15 cellular contexts compared by ENCODE assay signal in the genomic region with DNA sequence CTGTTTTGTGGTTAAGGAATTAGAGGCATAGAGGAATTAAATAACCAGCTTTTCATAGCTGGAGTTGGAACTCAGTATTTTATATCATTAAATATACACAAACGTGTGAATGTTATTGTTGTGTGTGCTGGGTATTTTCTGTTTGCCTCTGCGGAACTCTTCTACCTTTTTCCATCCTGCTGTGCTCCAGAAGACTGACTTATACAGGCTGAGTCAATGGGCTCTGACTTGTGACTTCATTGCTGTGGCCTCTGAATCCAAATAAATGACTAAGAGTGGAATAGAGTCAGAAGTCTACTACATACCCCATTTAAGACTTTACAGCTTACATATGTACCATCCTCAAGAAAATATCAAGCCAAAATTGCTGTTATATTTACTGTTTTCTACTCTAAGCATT. TPM values are rescaled to one million over a fixed set of nuclear protein-coding genes. Genes with fewer than 3 reads are reported as not detected.
DNase-seq lines count a peak whose midpoint lies in the region; ATAC-seq, FAIRE-seq and TF ChIP-seq lines count a peak whose summit lies in the region.
"Had no signal": no experiment of that assay in that cellular context is flagged by ENCODE, and none has a peak within 500 bp of the region (broad histone marks: within the 10 kb centered on the region; RNA-seq: fewer than 3 reads in every experiment).

No MANE protein-coding gene starts in this region.

- peaks cover 100% of the 10 kb centered on the region for H3K79me2 ChIP-seq in endothelial cell of umbilical vein (ENCODE audit: control insufficient read depth, insufficient read depth, low read length)

- TF ChIP-seq POLR2A in endothelial cell of umbilical vein (IDR thresholded peaks at IDR 0.05; ENCODE audit: low read depth, low read length), result no peak

- no peak overlapping the region for H2AFZ ChIP-seq in endothelial cell of umbilical vein (ENCODE audit: low read depth, low read length)

- no TSS peak for BruUV-seq in Panc1 (replicated peaks; lab: Mats Ljungman, UMichigan)
- no TSS peak for BruUV-seq in endothelial cell of umbilical vein (replicated peaks; lab: Mats Ljungman, UMichigan)

- no peaks in the 10 kb centered on the region for H3K9me1 ChIP-seq in endothelial cell of umbilical vein (replicated peaks; ENCODE audit: control insufficient read depth, extremely low read depth, insufficient read depth, low read length)

- H3K4me2 ChIP-seq in endothelial cell of umbilical vein (ENCODE audit: insufficient read depth, low read length), result peak overlapping the region; percentile 31

- H3K36me3 ChIP-seq in Panc1 (ENCODE audit: control insufficient read depth, insufficient read depth, low read length), result no peaks in the 10 kb centered on the region
- H3K36me3 ChIP-seq in endothelial cell of umbilical vein (ENCODE audit: control insufficient read depth in 2 of 2, extremely low read depth in 1 of 2, insufficient read depth in 2 of 2, low read length in 2 of 2), result no peaks in the 10 kb centered on the region
- H3K36me3 ChIP-seq: neutrophil had no signal

- H3K4me3 ChIP-seq in Panc1 (ENCODE audit: low read depth in 2 of 2, low read length in 2 of 2), result no peak overlapping the region
- H3K4me3 ChIP-seq in endothelial cell of umbilical vein (replicated peaks in 1 of 3; ENCODE audit: insufficient read depth in 1 of 3, low read depth in 1 of 3, low read length in 3 of 3), result no peak overlapping the region

- TF ChIP-seq CTCF in Panc1 (IDR thresholded peaks at IDR 0.05) (no peak), endothelial cell of umbilical vein (IDR thresholded peaks at IDR 0.05; ENCODE audit: extremely low read depth in 1 of 2, insufficient read depth in 1 of 2, low read depth in 1 of 2, low read length in 2 of 2) (no peak), progenitor cell of endocrine pancreas (IDR thresholded peaks at IDR 0.05; ENCODE audit: unreplicated experiment) (no peak)

- dilution Hi-C loops in endothelial cell of umbilical vein (cut with MboI; ENCODE audit: extremely low pct_ligation_motif_present, low sequenced_read_pairs), result no loop called here

- H3K9ac ChIP-seq in endothelial cell of umbilical vein (replicated peaks; ENCODE audit: extremely low read depth, insufficient read depth, low read length), result no peak overlapping the region

- POLR2A ChIA-PET in Panc1 (lab: Charles Lee) (no interaction called here), endothelial cell of umbilical vein (lab: Charles Lee) (no interaction called here)

- DNase-seq in DMS53 (lab: John Stamatoyannopoulos, UW) (peak; percentile 3), DMS53 treated with DMSO at 0.1 percent for 48 hours (lab: John Stamatoyannopoulos, UW; ENCODE audit: unreplicated experiment) (no peak), Panc1 (ENCODE audit: low read depth, low spot score) (peak; percentile 80), endothelial cell of umbilical vein (ENCODE audit: low read depth, low spot score) (peak; percentile 23), progenitor cell of endocrine pancreas (ENCODE audit: low spot score, unreplicated experiment) (no peak), NCI-H345 treated with DMSO at 0.1 percent for 48 hours (lab: John Stamatoyannopoulos, UW; ENCODE audit: unreplicated experiment) (no peak)
- no peak for DNase-seq in activated naive CD4-positive, alpha-beta T cell (lab: John Stamatoyannopoulos, UW)
- DNase-seq: DND-41, foreskin melanocyte, NCI-H1417 treated with DMSO at 0.1 percent for 48 hours, NCI-H82 had no signal

- no peak for FAIRE-seq in endothelial cell of umbilical vein (lab: Jason Lieb, UNC)

- intact Hi-C loops in Panc1 (cut with micrococcal nuclease; ENCODE audit: unreplicated experiment) (loop anchor here (10.0 kb wide), 1 partner anchor 63 kb away; no protein-coding TSS in a partner anchor), endothelial cell of umbilical vein (cut with micrococcal nuclease) (no loop called here)

- H3K4me3 Mint-ChIP-seq in progenitor cell of endocrine pancreas (ENCODE audit: low read depth), result no peak overlapping the region
- H3K4me3 Mint-ChIP-seq: stimulated activated memory B cell treated with anti-CD40 and anti-IgM and Interleukin-4, amounts not matched to agents 10 μg/mL and 1 μg/mL and 100 μg/mL, for 72 hours had no signal

- no peaks in the 10 kb centered on the region for H3K9me3 ChIP-seq in Panc1 (ENCODE audit: control insufficient read depth, insufficient read depth, low read depth, low read length)
- H3K9me3 ChIP-seq in endothelial cell of umbilical vein (replicated peaks; ENCODE audit: control insufficient read depth, insufficient read depth, low read length), result no peaks in the 10 kb centered on the region
- H3K9me3 ChIP-seq: neutrophil had no signal

- H3K4me1 ChIP-seq in Panc1 (ENCODE audit: control insufficient read depth, insufficient read depth, low read length), result peaks cover 17% of the 10 kb centered on the region
- peaks cover 7% of the 10 kb centered on the region for H3K4me1 ChIP-seq in endothelial cell of umbilical vein (ENCODE audit: control insufficient read depth, extremely low read depth, insufficient read depth, low read length)

- peak overlapping the region; percentile 91 for H3K27ac Mint-ChIP-seq in progenitor cell of endocrine pancreas
- H3K27ac Mint-ChIP-seq: stimulated activated memory B cell treated with anti-CD40 and anti-IgM and Interleukin-4, amounts not matched to agents 10 μg/mL and 1 μg/mL and 100 μg/mL, for 72 hours had no signal

- no peaks in the 10 kb centered on the region for H3K27me3 Mint-ChIP-seq in progenitor cell of endocrine pancreas
- H3K27me3 Mint-ChIP-seq: stimulated activated memory B cell treated with anti-CD40 and anti-IgM and Interleukin-4, amounts not matched to agents 10 μg/mL and 1 μg/mL and 100 μg/mL, for 72 hours had no signal

- H3K4me1 Mint-ChIP-seq in progenitor cell of endocrine pancreas (ENCODE audit: low read depth), result peaks cover 23% of the 10 kb centered on the region

- H3K36me3 Mint-ChIP-seq in progenitor cell of endocrine pancreas (ENCODE audit: insufficient read depth), result peaks cover 1% of the 10 kb centered on the region

- no peaks in the 10 kb centered on the region for H3K27me3 ChIP-seq in Panc1 (ENCODE audit: control insufficient read depth, insufficient read depth, low read length)
- no peaks in the 10 kb centered on the region for H3K27me3 ChIP-seq in endothelial cell of umbilical vein (ENCODE audit: control insufficient read depth in 2 of 2, insufficient read depth in 2 of 2, low read length in 2 of 2)
- H3K27me3 ChIP-seq: neutrophil had no signal

- CTCF ChIA-PET in Panc1 (lab: Charles Lee), result interaction anchor here (0.7 kb wide), 1 partner anchor 7 kb away, joined by 3 read pairs; no protein-coding TSS in a partner anchor
- CTCF ChIA-PET in endothelial cell of umbilical vein (lab: Charles Lee), result interaction anchor here (0.6 kb wide), 1 partner anchor 763 kb away, joined by 3 read pairs; no protein-coding TSS in a partner anchor

- peaks cover 53% of the 10 kb centered on the region for H4K20me1 ChIP-seq in endothelial cell of umbilical vein (replicated peaks; ENCODE audit: control insufficient read depth, extremely low read depth, insufficient read depth, low read length)

- H3K27ac ChIP-seq in Panc1 (ENCODE audit: low read length) (no peak overlapping the region), endothelial cell of umbilical vein (ENCODE audit: insufficient read depth, low read depth, low read length) (no peak overlapping the region)
- H3K27ac ChIP-seq: 22Rv1, neutrophil had no signal

- H3K9me3 Mint-ChIP-seq in progenitor cell of endocrine pancreas (ENCODE audit: low read depth), result no peaks in the 10 kb centered on the region
- H3K9me3 Mint-ChIP-seq: stimulated activated memory B cell treated with anti-CD40 and anti-IgM and Interleukin-4, amounts not matched to agents 10 μg/mL and 1 μg/mL and 100 μg/mL, for 72 hours had no signal

- ATAC-seq in Panc1 (peak; percentile 94), HG02973 (IDR thresholded peaks at IDR 0.05; ENCODE audit: unreplicated experiment) (no peak)
- ATAC-seq: stimulated activated memory B cell treated with anti-CD40 and anti-IgM and Interleukin-4, amounts not matched to agents 10 μg/mL and 1 μg/mL and 100 μg/mL, for 72 hours had no signal

- in situ Hi-C loops in Panc1 (cut with HindIII; ENCODE audit: low pct_unique_long_range_greater_than_20kb, low sequenced_read_pairs), result no loop called here

TF ChIP-seq in endothelial cell of umbilical vein, 7 proteins besides CTCF, POLR2A, EP300 and RAD21:
- TF ChIP-seq GATA2 (IDR thresholded peaks at IDR 0.05; ENCODE audit: insufficient read depth, insufficient read length, low read depth, low read length) (no peak), FOS (IDR thresholded peaks at IDR 0.05; ENCODE audit: borderline replicate concordance, insufficient read depth, low read length) (peak; percentile 48)
TF ChIP-seq in endothelial cell of umbilical vein: peak in this region for 1.

RNA-seq across cellular contexts. Expression of a gene that starts 17.6 kb away (rescaled TPM):
- total RNA-seq in Panc1 (2021; ENCODE audit: unreplicated experiment) (192 TPM), endothelial cell of umbilical vein (137 and 144 TPM in 2 replicates), progenitor cell of endocrine pancreas (171 and 202 TPM in 2 replicates)
- 180 TPM for polyA plus RNA-seq in Panc1 (2012; ENCODE audit: insufficient read length)
- polyA plus RNA-seq in endothelial cell of umbilical vein, result 22.0 and 25.1 TPM in 2 replicates
- 26.6 and 28.5 TPM in 2 replicates for polyA plus RNA-seq in endothelial cell of umbilical vein (2011; cell fraction: cytosol; rRNA removed)
- 90.0 and 91.0 TPM in 2 replicates for polyA plus RNA-seq in endothelial cell of umbilical vein (2011; cell fraction: nucleus; rRNA removed)
- 58.7 and 59.6 TPM in 2 replicates for polyA plus RNA-seq in endothelial cell of umbilical vein (2012)
- polyA minus RNA-seq in endothelial cell of umbilical vein, result 137 and 150 TPM in 2 replicates
- 76.8 TPM for polyA minus RNA-seq in endothelial cell of umbilical vein (2011; cell fraction: cytosol; rRNA and poly(A)+ RNA removed)
- polyA minus RNA-seq in endothelial cell of umbilical vein (2011; cell fraction: nucleus; rRNA and poly(A)+ RNA removed), result 124 and 169 TPM in 2 replicates

Comparison
In these comparisons a context has a peak if more than half of its experiments do, and no peak if none do; other contexts are left out.
1. DNase-seq: peak in DMS53 (single experiment), Panc1 (single experiment) and endothelial cell of umbilical vein (single experiment); none in DMS53 treated with DMSO at 0.1 percent for 48 hours (single experiment), progenitor cell of endocrine pancreas (single experiment), activated naive CD4-positive, alpha-beta T cell (0 of 4) and NCI-H345 treated with DMSO at 0.1 percent for 48 hours (single experiment).